In the genomic region with DNA sequence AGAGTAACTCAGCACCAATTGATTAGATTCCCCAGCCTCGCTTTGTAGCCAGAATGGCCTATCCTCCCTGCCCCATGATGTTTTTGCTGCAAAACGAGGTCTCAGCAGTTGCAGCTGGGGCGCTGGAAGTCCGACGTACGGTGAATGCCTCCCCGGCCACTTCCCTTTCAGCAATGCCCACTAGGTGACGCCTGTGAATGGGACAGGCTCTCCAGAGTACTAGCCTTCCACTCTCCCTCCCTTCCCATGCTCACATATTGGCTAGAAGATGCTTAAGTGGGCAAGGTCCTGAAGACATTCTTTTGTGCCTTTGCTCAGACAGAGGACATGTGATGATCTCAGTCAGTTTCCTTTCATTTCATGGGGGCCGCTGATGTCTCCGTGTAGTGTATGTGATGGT, we compare ENCODE assay signal across 9 cellular contexts. TPM values are rescaled to one million over a fixed set of nuclear protein-coding genes. Genes with fewer than 3 reads are reported as not detected.
DNase-seq lines count a peak whose midpoint lies in the region; ATAC-seq, FAIRE-seq and TF ChIP-seq lines count a peak whose summit lies in the region.
"Had no signal": no experiment of that assay in that cellular context is flagged by ENCODE, and none has a peak within 500 bp of the region (broad histone marks: within the 10 kb centered on the region; RNA-seq: fewer than 3 reads in every experiment).

No MANE protein-coding gene starts in this region.

- no peaks in the 10 kb centered on the region for H3K36me3 ChIP-seq in MG63
- H3K36me3 ChIP-seq in H1 (ENCODE audit: control insufficient read depth in 2 of 4, insufficient read depth in 4 of 4, low read length in 3 of 4): no peaks in the 10 kb centered on the region
- no peaks in the 10 kb centered on the region for H3K36me3 ChIP-seq in BE2C

- no peak overlapping the region for H2AK5ac ChIP-seq in H1 (ENCODE audit: low read depth, low read length)

- no peaks in the 10 kb centered on the region for H3K79me2 ChIP-seq in H1 (ENCODE audit: control insufficient read depth in 1 of 2, insufficient read depth in 2 of 2, low read length in 2 of 2)

- peak; percentile 9 to 30; a peak in 2 of 4 replicates for TF ChIP-seq RAD21 in H1 (IDR thresholded peaks at IDR 0.05 in 1 of 2, conservative IDR thresholded peaks at IDR 0.05 in 1 of 2; ENCODE audit: low read depth in 2 of 2, low read length in 2 of 2)

- H3K18ac ChIP-seq in H1 (ENCODE audit: extremely low read depth, low read length): no peak overlapping the region

- H3K9me3 ChIP-seq in MG63 (no peaks in the 10 kb centered on the region), H1 (ENCODE audit: insufficient read depth in 2 of 2, low read depth in 1 of 2, low read length in 1 of 2) (peaks cover 49 to 71% of the 10 kb centered on the region in 2 experiments), BE2C (no peaks in the 10 kb centered on the region)

- no peak overlapping the region for H3K56ac ChIP-seq in H1 (replicated peaks; ENCODE audit: insufficient read length, low read depth, low read length)

- DNase-seq in EL (peak; percentile 39), MG63 (peak; percentile 49), H1 (ENCODE audit: low read depth in 1 of 2, low spot score in 2 of 2) (peak; percentile 25 to 74), nephron progenitor cell (peak; percentile 59), BE2C (no peak), ureter (ENCODE audit: low spot score) (no peak)

- no peak for TF ChIP-seq EP300 in H1 (IDR thresholded peaks at IDR 0.05; ENCODE audit: borderline replicate concordance in 1 of 2, low read depth in 2 of 2, low read length in 2 of 2)

- peaks cover 30% of the 10 kb centered on the region for H3K9me3 Mint-ChIP-seq in nephron progenitor cell

- no peak overlapping the region for H2BK5ac ChIP-seq in H1 (ENCODE audit: low read depth, low read length)

- no peaks in the 10 kb centered on the region for H4K20me1 ChIP-seq in H1 (replicated peaks in 1 of 2; ENCODE audit: control insufficient read depth in 1 of 2, insufficient read depth in 2 of 2, low read length in 2 of 2)

- H4K5ac ChIP-seq in H1 (ENCODE audit: insufficient read length, low read depth, low read length): no peak overlapping the region

- H3K4me1 ChIP-seq in H1 (replicated peaks in 1 of 4; ENCODE audit: control insufficient read depth in 3 of 4, insufficient read depth in 4 of 4, low read length in 3 of 4) (no peaks in the 10 kb centered on the region), BE2C (no peaks in the 10 kb centered on the region)

- H3K36me3 Mint-ChIP-seq in nephron progenitor cell (ENCODE audit: low read depth): no peaks in the 10 kb centered on the region

- H3K27me3 ChIP-seq in MG63: no peaks in the 10 kb centered on the region
- no peaks in the 10 kb centered on the region for H3K27me3 ChIP-seq in H1 (replicated peaks in 1 of 4; ENCODE audit: control insufficient read depth in 3 of 4, extremely low read depth in 1 of 4, insufficient read depth in 3 of 4, low read length in 3 of 4)
- H3K27me3 ChIP-seq in BE2C: no peaks in the 10 kb centered on the region

- H2BK15ac ChIP-seq in H1 (ENCODE audit: low read length): no peak overlapping the region

- no peak overlapping the region for H3K23ac ChIP-seq in H1 (ENCODE audit: insufficient read length)

- H2AFZ ChIP-seq in H1 (ENCODE audit: low read length): no peak overlapping the region

- peak; percentile 5 to 27 (median 18); a peak in 2 of 4 replicates for TF ChIP-seq CTCF in H1 (IDR thresholded peaks at IDR 0.05; ENCODE audit: control extremely low read depth in 1 of 3, insufficient read depth in 1 of 3, low read depth in 1 of 3, low read length in 3 of 3)
- TF ChIP-seq CTCF in nephron progenitor cell (IDR thresholded peaks at IDR 0.05): peak; percentile 35
- no peak for TF ChIP-seq CTCF in BE2C (IDR thresholded peaks at IDR 0.05; ENCODE audit: low read depth, low read length)

- H3K4me2 ChIP-seq in H1 (ENCODE audit: insufficient read depth in 1 of 2, low read depth in 2 of 2, low read length in 2 of 2): no peak overlapping the region

- H4K8ac ChIP-seq in H1 (ENCODE audit: extremely low read depth, insufficient read depth, low read length): no peak overlapping the region

- H3K14ac ChIP-seq in H1 (ENCODE audit: insufficient read length): no peak overlapping the region

- POLR2A ChIA-PET in H1 (lab: Charles Lee; ENCODE audit: partially characterized antibody): no interaction called here

- no peaks in the 10 kb centered on the region; the same call in 1 of the 2 replicates for H3K23me2 ChIP-seq in H1 (ENCODE audit: low read depth, low read length)

- 74% methylated on average over 10 of the region's 10 CpGs; no CpG with 5 or more reads in 1 of the 2 experiments for WGBS in H1 (ENCODE audit: extremely low coverage in 1 of 2, insufficient coverage in 1 of 2, insufficient read length in 1 of 2, insufficient replicate concordance in 2 of 2, low coverage in 1 of 2, low lambda C conversion rate in 2 of 2, missing lambda C conversion rate in 1 of 2), 2 experiments

- no peak overlapping the region for H3K4me3 Mint-ChIP-seq in nephron progenitor cell

- no peaks in the 10 kb centered on the region for H3K4me1 Mint-ChIP-seq in nephron progenitor cell

- H3K4me3 ChIP-seq in MG63 (no peak overlapping the region), H1 (ENCODE audit: extremely low read depth in 1 of 4, insufficient read depth in 2 of 4, low read depth in 3 of 4, low read length in 4 of 4) (no peak overlapping the region), BE2C (ENCODE audit: low read depth, low read length) (no peak overlapping the region)

- no peak for TF ChIP-seq POLR2A in H1 (IDR thresholded peaks at IDR 0.05; ENCODE audit: control extremely low read depth in 1 of 2, low read depth in 2 of 2, low read length in 2 of 2)

- H2BK20ac ChIP-seq in H1 (ENCODE audit: low read length): no peak overlapping the region

- FAIRE-seq in H1 (lab: Jason Lieb, UNC): no peak
- FAIRE-seq: endothelial cell of umbilical vein had no signal

- CTCF ChIA-PET in H1 (lab: Charles Lee; ENCODE audit: partially characterized antibody): interaction anchor here (1.0 kb wide), 1 partner anchor 300 kb away, joined by 4 read pairs; no protein-coding TSS in a partner anchor

- peaks cover 7% of the 10 kb centered on the region for H3K27me3 Mint-ChIP-seq in nephron progenitor cell (ENCODE audit: low read depth, poor library complexity)

- no peak overlapping the region for H2BK12ac ChIP-seq in H1 (ENCODE audit: low read depth, low read length)

- no peak overlapping the region for H3K9ac ChIP-seq in H1 (replicated peaks in 1 of 4; ENCODE audit: extremely low read depth in 1 of 4, low read depth in 3 of 4, low read length in 3 of 4)

- H2BK120ac ChIP-seq in H1 (replicated peaks; ENCODE audit: low read depth, low read length): no peak overlapping the region

- no peak overlapping the region for H3K27ac Mint-ChIP-seq in nephron progenitor cell

- H3K79me1 ChIP-seq in H1 (ENCODE audit: low read depth, low read length): no peaks in the 10 kb centered on the region

- no peak overlapping the region for H4K91ac ChIP-seq in H1 (replicated peaks; ENCODE audit: insufficient read length, low read length)

- no peak overlapping the region for H3K27ac ChIP-seq in H1 (ENCODE audit: low read depth, low read length)

- no peak for ATAC-seq in HG02938 (IDR thresholded peaks at IDR 0.05; ENCODE audit: unreplicated experiment)
- no peak for ATAC-seq in HG03025 (IDR thresholded peaks at IDR 0.05; ENCODE audit: low FRiP score, unreplicated experiment)

- H3K4ac ChIP-seq in H1 (replicated peaks; ENCODE audit: insufficient read length, low read depth, low read length): no peak overlapping the region

TF ChIP-seq in H1, 55 proteins besides CTCF, POLR2A, EP300 and RAD21:
- TF ChIP-seq YY1 (IDR thresholded peaks at IDR 0.05; ENCODE audit: low read depth, low read length) (no peak), TBP (IDR thresholded peaks at IDR 0.05; ENCODE audit: low read depth, low read length) (0 out of 2 replicates have a peak, but pooled peaks have one; percentile 17)

RNA-seq across cellular contexts. Expression of gene DMRT2, which starts 50.8 kb away (rescaled TPM):
- total RNA-seq in MG63 (2014; rRNA removed; shearing (Covaris generic); ENCODE audit: low replicate concordance): 0.30 TPM in 1 of 2 replicates, not detected in the other
- total RNA-seq in H1 (2021; fragmentation: NEBNext Ultra II Directional; extraction: Animal tissue kit (Norgen Biotek cat#: 25700)): 0.61 and 0.93 TPM in 2 replicates
- polyA plus RNA-seq in H1 (2011; rRNA removed): 0.24 and 0.29 TPM in 2 replicates
- 0.36 TPM for polyA plus RNA-seq in H1 (2011; cell fraction: cytosol; rRNA removed)
- polyA plus RNA-seq in H1 (2011; cell fraction: nucleus; rRNA removed): 0.41 TPM
- 0.09 to 0.16 TPM (median 0.12 TPM) in 3 of 4 replicates, not detected in the other for polyA plus RNA-seq in H1 (2012, experiment 1 of 2)
- not detected for polyA plus RNA-seq in H1 (2012, experiment 2 of 2)
- polyA plus RNA-seq in H1 (2013, experiment 1 of 2): 0.51 TPM
- 0.42 TPM for polyA plus RNA-seq in H1 (2013, experiment 2 of 2)
- polyA minus RNA-seq in H1 (2011; rRNA and poly(A)+ RNA removed): 0.12 and 0.35 TPM in 2 replicates
- polyA minus RNA-seq in H1 (2011; cell fraction: cytosol; rRNA and poly(A)+ RNA removed): not detected
- polyA minus RNA-seq in H1 (2011; cell fraction: nucleus; rRNA and poly(A)+ RNA removed): 1.1 TPM
- polyA plus RNA-seq in BE2C (2012; ENCODE audit: insufficient read depth, insufficient read length, low read depth): not detected
- 0.26 TPM for total RNA-seq in ureter
- total RNA-seq: endothelial cell of umbilical vein had no signal
- polyA plus RNA-seq: endothelial cell of umbilical vein had no signal

Comparison
In these comparisons a context has a peak if more than half of its experiments do, and no peak if none do; other contexts are left out.
1. DNase-seq: peak in EL (single experiment), MG63 (single experiment), H1 (2 of 2) and nephron progenitor cell (single experiment); none in BE2C (single experiment) and ureter (single experiment).